Comparison of ENCODE assay signal across 1 cellular context in genomic region chr11:14642453-14642852, GRCh38.
TF ChIP-seq lines count a peak whose summit lies in the region.

No MANE protein-coding gene starts in this region.

TF ChIP-seq in HCT116, 20 proteins besides CTCF, POLR2A, EP300 and RAD21:
- TF ChIP-seq REST (IDR thresholded peaks at IDR 0.05; ENCODE audit: low read depth), result no peak
- no peak for TF ChIP-seq TCF7L2 (IDR thresholded peaks at IDR 0.05; ENCODE audit: borderline replicate concordance, extremely low read depth, insufficient read depth, insufficient read length)
- no peak for TF ChIP-seq ZBTB33 (IDR thresholded peaks at IDR 0.05; ENCODE audit: extremely low read depth, insufficient replicate concordance, low read length)
- TF ChIP-seq EZH2 (IDR thresholded peaks at IDR 0.05), result no peak
- TF ChIP-seq YY1 (IDR thresholded peaks at IDR 0.05; ENCODE audit: extremely low read depth, insufficient replicate concordance, low read depth, low read length), result no peak
